ENCODE assay signal across 10 cellular contexts in genomic region chr5:67648201-67648671, GRCh38.
DNase-seq lines count a peak whose midpoint lies in the region; ATAC-seq and TF ChIP-seq lines count a peak whose summit lies in the region.
"Had no signal": no experiment of that assay in that cellular context is flagged by ENCODE, and none has a peak within 500 bp of the region (broad histone marks: within the 10 kb centered on the region; RNA-seq: fewer than 3 reads in every experiment).

No MANE protein-coding gene starts in this region.

- ATAC-seq in HG03097 (IDR thresholded peaks at IDR 0.05; ENCODE audit: low FRiP score, unreplicated experiment) (no peak), HG03354 (IDR thresholded peaks at IDR 0.05; ENCODE audit: poor library complexity, severe bottlenecking, unreplicated experiment) (no peak)

- peak; percentile 51 for DNase-seq in HCEC 1CT
- peak; percentile 99 for DNase-seq in astrocyte of the cerebellum (ENCODE audit: low read depth)
- peak; percentile 73 for DNase-seq in iris pigment epithelial cell (ENCODE audit: low read depth)
- DNase-seq in stromal cell of bone marrow (ENCODE audit: low read depth), result peak; percentile 82
- DNase-seq in GM19240 (ENCODE audit: insufficient read length, low spot score), result no peak
- DNase-seq in COLO829 (ENCODE audit: low spot score), result no peak
- DNase-seq: mesendoderm, T-helper 9 cell had no signal

- no peak overlapping the region for H3K4me3 ChIP-seq in astrocyte of the cerebellum (ENCODE audit: low read depth, low read length)

- in situ Hi-C loops in astrocyte of the cerebellum (cut with HindIII; ENCODE audit: low sequenced_read_pairs), result loop anchor here (10.0 kb wide), 1 partner anchor 383 kb away; no protein-coding TSS in a partner anchor

- TF ChIP-seq CTCF in astrocyte of the cerebellum (IDR thresholded peaks at IDR 0.05; ENCODE audit: low read depth, low read length, missing control alignments), result no peak

Comparison
In these comparisons a context has a peak if more than half of its experiments do, and no peak if none do; other contexts are left out.
1. DNase-seq: peak in HCEC 1CT (single experiment), astrocyte of the cerebellum (single experiment), iris pigment epithelial cell (single experiment) and stromal cell of bone marrow (single experiment); none in GM19240 (single experiment) and COLO829 (single experiment).